Comparison of ENCODE assay signal across 1 cellular context in genomic region chr16:2541409-2541808, GRCh38.
A peak's percentile ranks its signal among the peaks of the same experiment; 100 is the strongest.
TF ChIP-seq lines count a peak whose summit lies in the region.

No MANE protein-coding gene starts in this region.

TF ChIP-seq in GM12878, 131 proteins besides CTCF, POLR2A, EP300 and RAD21:
- 0 out of 2 replicates have a peak, but pooled peaks have one; percentile 40 for TF ChIP-seq NR2C1 (IDR thresholded peaks at IDR 0.05)
- 0 out of 2 replicates have a peak, but pooled peaks have one; percentile 4 for TF ChIP-seq HDGF (IDR thresholded peaks at IDR 0.05)
TF ChIP-seq in GM12878: peak in this region for 2; not testable (repeated sequence) for 129.
